ENCODE assay signal across 1 cellular context in the genomic region with DNA sequence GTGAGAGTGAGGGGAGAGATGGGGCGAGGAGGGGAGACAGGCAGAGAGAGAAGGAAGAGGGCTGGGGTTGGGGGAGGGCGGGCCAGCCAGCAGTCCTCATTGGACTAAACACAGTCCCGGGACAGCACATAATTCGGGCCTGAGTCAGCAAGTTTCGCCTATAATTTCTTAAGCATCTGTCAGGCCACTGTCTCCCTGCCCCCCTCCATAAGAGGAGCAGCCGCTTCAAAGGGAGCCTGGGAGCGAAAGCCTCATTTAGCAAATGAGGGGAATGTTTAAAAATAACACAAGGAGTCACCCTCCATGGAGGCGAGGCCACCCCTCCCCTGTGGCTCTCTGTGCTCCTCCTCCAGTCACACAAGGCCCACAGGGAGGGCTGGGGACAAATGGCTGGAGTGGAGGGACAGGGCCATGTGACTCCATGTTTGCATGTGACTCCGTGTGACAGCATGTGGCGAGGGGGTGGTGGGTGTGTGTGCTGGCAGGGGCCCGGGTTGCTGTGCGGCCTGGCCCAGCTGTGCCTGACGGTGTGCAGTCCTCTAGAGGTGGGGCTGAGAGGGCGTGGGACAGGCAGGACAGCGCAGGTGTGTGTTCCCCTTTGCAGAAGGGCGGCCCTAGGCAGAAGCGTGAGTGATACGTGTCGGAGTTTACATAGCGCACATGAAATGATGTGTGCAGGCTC.
TF ChIP-seq lines count a peak whose summit lies in the region.

No MANE protein-coding gene starts in this region.

TF ChIP-seq in SK-N-SH treated with all-trans-retinoic acid at 6 μM for 48 hours, 23 proteins besides CTCF, POLR2A, EP300 and RAD21 (continued from another document):
- TF ChIP-seq, protein P1, sequence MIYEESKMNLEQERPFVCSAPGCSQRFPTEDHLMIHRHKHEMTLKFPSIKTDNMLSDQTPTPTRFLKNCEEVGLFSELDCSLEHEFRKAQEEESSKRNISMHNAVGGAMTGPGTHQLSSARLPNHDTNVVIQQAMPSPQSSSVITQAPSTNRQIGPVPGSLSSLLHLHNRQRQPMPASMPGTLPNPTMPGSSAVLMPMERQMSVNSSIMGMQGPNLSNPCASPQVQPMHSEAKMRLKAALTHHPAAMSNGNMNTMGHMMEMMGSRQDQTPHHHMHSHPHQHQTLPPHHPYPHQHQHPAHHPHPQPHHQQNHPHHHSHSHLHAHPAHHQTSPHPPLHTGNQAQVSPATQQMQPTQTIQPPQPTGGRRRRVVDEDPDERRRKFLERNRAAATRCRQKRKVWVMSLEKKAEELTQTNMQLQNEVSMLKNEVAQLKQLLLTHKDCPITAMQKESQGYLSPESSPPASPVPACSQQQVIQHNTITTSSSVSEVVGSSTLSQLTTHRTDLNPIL (CRISPR knock-in tag; IDR thresholded peaks at IDR 0.05; ENCODE audit: low read depth): no peak
- TF ChIP-seq RARB (CRISPR knock-in tag; IDR thresholded peaks at IDR 0.05): no peak
- TF ChIP-seq TCF4 (CRISPR knock-in tag; IDR thresholded peaks at IDR 0.05; ENCODE audit: borderline replicate concordance): no peak
- TF ChIP-seq CSDC2 (CRISPR knock-in tag; IDR thresholded peaks at IDR 0.05): no peak
- no peak for TF ChIP-seq OSR1 (CRISPR knock-in tag; IDR thresholded peaks at IDR 0.05)
- TF ChIP-seq ARNTL (CRISPR knock-in tag; IDR thresholded peaks at IDR 0.05; ENCODE audit: borderline replicate concordance, low read depth): no peak
- TF ChIP-seq SNAI2 (CRISPR knock-in tag; IDR thresholded peaks at IDR 0.05): no peak
- TF ChIP-seq BACH2 (CRISPR knock-in tag; IDR thresholded peaks at IDR 0.05; ENCODE audit: borderline replicate concordance): no peak
- TF ChIP-seq, protein P2, sequence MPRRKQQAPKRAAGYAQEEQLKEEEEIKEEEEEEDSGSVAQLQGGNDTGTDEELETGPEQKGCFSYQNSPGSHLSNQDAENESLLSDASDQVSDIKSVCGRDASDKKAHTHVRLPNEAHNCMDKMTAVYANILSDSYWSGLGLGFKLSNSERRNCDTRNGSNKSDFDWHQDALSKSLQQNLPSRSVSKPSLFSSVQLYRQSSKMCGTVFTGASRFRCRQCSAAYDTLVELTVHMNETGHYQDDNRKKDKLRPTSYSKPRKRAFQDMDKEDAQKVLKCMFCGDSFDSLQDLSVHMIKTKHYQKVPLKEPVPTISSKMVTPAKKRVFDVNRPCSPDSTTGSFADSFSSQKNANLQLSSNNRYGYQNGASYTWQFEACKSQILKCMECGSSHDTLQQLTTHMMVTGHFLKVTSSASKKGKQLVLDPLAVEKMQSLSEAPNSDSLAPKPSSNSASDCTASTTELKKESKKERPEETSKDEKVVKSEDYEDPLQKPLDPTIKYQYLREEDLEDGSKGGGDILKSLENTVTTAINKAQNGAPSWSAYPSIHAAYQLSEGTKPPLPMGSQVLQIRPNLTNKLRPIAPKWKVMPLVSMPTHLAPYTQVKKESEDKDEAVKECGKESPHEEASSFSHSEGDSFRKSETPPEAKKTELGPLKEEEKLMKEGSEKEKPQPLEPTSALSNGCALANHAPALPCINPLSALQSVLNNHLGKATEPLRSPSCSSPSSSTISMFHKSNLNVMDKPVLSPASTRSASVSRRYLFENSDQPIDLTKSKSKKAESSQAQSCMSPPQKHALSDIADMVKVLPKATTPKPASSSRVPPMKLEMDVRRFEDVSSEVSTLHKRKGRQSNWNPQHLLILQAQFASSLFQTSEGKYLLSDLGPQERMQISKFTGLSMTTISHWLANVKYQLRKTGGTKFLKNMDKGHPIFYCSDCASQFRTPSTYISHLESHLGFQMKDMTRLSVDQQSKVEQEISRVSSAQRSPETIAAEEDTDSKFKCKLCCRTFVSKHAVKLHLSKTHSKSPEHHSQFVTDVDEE (CRISPR knock-in tag; IDR thresholded peaks at IDR 0.05): no peak
- no peak for TF ChIP-seq ZFP3 (CRISPR knock-in tag; IDR thresholded peaks at IDR 0.05)
- TF ChIP-seq ZFP30 (CRISPR knock-in tag; IDR thresholded peaks at IDR 0.05): no peak
- no peak for TF ChIP-seq ZNF565 (CRISPR knock-in tag; conservative IDR thresholded peaks at IDR 0.05; ENCODE audit: low read depth)
- TF ChIP-seq PPARA (CRISPR knock-in tag; IDR thresholded peaks at IDR 0.05; ENCODE audit: borderline replicate concordance): no peak
- no peak for TF ChIP-seq GLIS3 (CRISPR knock-in tag; IDR thresholded peaks at IDR 0.05)
- no peak for TF ChIP-seq ISL1 (CRISPR knock-in tag; IDR thresholded peaks at IDR 0.05)
TF ChIP-seq in SK-N-SH treated with all-trans-retinoic acid at 6 μM for 48 hours: peak in this region for 0.
